Comparison of ENCODE assay signal across 16 cellular contexts in genomic region chr20:7829776-7830175, GRCh38.
"Had no signal": no experiment of that assay in that cellular context is flagged by ENCODE, and none has a peak within 500 bp of the region (broad histone marks: within the 10 kb centered on the region; RNA-seq: fewer than 3 reads in every experiment).

No MANE protein-coding gene starts in this region.

- H3K4me3 ChIP-seq: gastroesophageal sphincter, left ventricle myocardium inferior, lung, sigmoid colon had no signal

- H3K4me1 ChIP-seq: left ventricle myocardium inferior had no signal

- DNase-seq: cerebellar nuclear complex; erythroblast; glutamatergic neuron; islet precursor cell; left cardiac atrium; left ventricle myocardium inferior; naive thymus-derived CD8-positive, alpha-beta T cell; posterior cingulate gyrus; sigmoid colon; small intestine; stimulated activated CD4-positive, alpha-beta T cell treated with anti-CD3 and anti-CD28 coated beads, Interleukin-12 subunit alpha, Interleukin-12 subunit beta, amount 100 ng/mL, for 4 hours; stimulated activated naive CD4-positive, alpha-beta T cell; trophoblast cell had no signal

- H3K27me3 ChIP-seq: gastroesophageal sphincter, neutrophil, sigmoid colon had no signal

- H3K27ac ChIP-seq: gastroesophageal sphincter, left ventricle myocardium inferior, neutrophil, sigmoid colon had no signal

- H3K36me3 ChIP-seq: gastroesophageal sphincter, left ventricle myocardium inferior, neutrophil, sigmoid colon had no signal

- ATAC-seq: gastroesophageal sphincter; left cardiac atrium; naive thymus-derived CD8-positive, alpha-beta T cell had no signal

- H3K9me3 ChIP-seq: neutrophil had no signal
